ENCODE assay signal across 8 cellular contexts in the genomic region with DNA sequence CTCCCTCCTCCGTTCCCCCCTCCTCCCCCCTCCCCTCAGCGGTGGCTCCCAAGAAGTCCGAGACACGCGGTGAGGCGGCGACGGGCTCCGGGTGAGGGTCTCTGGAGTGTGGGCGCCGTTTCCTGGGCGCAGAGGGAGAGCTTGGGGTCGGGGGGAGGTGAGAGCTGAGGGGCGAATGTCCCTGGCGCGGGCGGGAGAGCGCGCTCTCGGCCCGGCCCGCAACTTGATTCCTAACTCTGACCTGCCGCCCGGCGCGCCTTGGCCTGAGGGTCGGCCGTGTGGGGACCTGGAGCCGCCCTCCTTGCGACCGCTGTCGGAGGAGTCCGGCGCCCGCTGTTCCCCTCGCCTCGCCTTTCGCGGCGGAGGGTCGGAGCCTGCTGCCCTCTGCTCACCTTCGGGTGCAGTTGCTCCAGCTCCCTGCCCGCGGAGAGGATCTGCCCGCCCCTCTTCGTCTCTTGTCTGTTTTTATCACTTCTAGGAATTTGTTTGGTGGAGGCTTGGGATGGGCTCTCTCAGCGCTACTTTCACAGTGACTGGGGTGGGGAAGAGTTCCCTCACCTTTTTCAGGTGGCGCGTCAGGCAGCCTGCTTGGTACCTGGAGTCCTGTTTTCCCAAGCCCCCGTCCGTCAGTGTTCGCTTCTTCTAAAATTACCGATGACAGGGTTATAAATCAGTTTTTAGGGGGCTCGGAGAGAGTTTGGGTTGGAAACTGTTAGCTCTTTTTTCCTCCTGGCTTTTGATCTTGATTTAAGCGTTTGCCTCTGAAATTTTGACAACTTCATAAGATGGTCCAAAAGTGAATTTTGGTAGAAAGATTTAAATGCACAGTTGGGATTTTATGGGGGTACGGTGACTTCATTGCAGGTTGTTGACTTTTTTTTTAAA. TPM values are rescaled to one million over a fixed set of nuclear protein-coding genes. Genes with fewer than 3 reads are reported as not detected.
DNase-seq lines count a peak whose midpoint lies in the region; ATAC-seq lines count a peak whose summit lies in the region.

No MANE protein-coding gene starts in this region.

- H3K36me3 ChIP-seq in CD4-positive, alpha-beta memory T cell (ENCODE audit: insufficient read depth, low read length): no peaks in the 10 kb centered on the region

- H3K27ac ChIP-seq in CD4-positive, alpha-beta memory T cell (ENCODE audit: low read depth, low read length): peak overlapping the region; percentile 73
- peak overlapping the region; percentile 94 for H3K27ac ChIP-seq in layer of hippocampus (ENCODE audit: low read depth, low read length)

- CTCF ChIA-PET in CD4-positive, alpha-beta memory T cell (lab: Charles Lee; ENCODE audit: partially characterized antibody): interaction anchor here (0.7 to 4.8 kb wide), 8 partner anchors 25 to 249 kb away, joined by 3 to 30 read pairs (median 4); no protein-coding TSS in a partner anchor

- POLR2A ChIA-PET in CD4-positive, alpha-beta memory T cell (lab: Charles Lee; ENCODE audit: partially characterized antibody): interaction anchor here (0.8 to 2.9 kb wide), 14 partner anchors 10 to 1302 kb away, joined by 3 to 32 read pairs (median 4); a partner anchor contains a TSS

- ATAC-seq in GM19035 (IDR thresholded peaks at IDR 0.05; ENCODE audit: unreplicated experiment) (peak; percentile 42), HG03159 (IDR thresholded peaks at IDR 0.05; ENCODE audit: unreplicated experiment) (peak; percentile 42)

- peak overlapping the region; percentile 96 to 99 (median 99) for H3K27ac Mint-ChIP-seq in CD4-positive, alpha-beta memory T cell

- peak overlapping the region; percentile 70 to 87 for H3K4me3 ChIP-seq in CD4-positive, alpha-beta memory T cell (ENCODE audit: low read length in 2 of 2)

- H3K4me1 ChIP-seq in CD4-positive, alpha-beta memory T cell (ENCODE audit: insufficient read depth, low read length): peaks cover 34% of the 10 kb centered on the region

- H3K4me1 Mint-ChIP-seq in CD4-positive, alpha-beta memory T cell: peaks cover 32 to 59% (median 41%) of the 10 kb centered on the region in 4 donors

- H3K4me3 Mint-ChIP-seq in CD4-positive, alpha-beta memory T cell: peak overlapping the region; percentile 88 to 97 (median 93)

- H3K27me3 ChIP-seq in CD4-positive, alpha-beta memory T cell (ENCODE audit: insufficient read depth, low read length): no peaks in the 10 kb centered on the region
- no peaks in the 10 kb centered on the region for H3K27me3 ChIP-seq in layer of hippocampus (ENCODE audit: control insufficient read depth, insufficient read depth, low read length)

- DNase-seq in CD4-positive, alpha-beta memory T cell: peak in 2 of 5 donors; percentile 22 to 47
- DNase-seq in RKO (ENCODE audit: low spot score) (peak; percentile 52), T47D (ENCODE audit: low read depth in 1 of 2, low spot score in 1 of 2) (peak; percentile 20 to 21), superior temporal gyrus (ENCODE audit: extremely low spot score) (no peak)
- peak; percentile 60 for DNase-seq in stimulated activated CD8-positive, alpha-beta memory T cell treated with anti-CD3 and anti-CD28 coated beads, Interleukin-4, amount 100 ng/mL, for 48 hours

- intact Hi-C loops in CD4-positive, alpha-beta memory T cell (cut with micrococcal nuclease): loop anchor here (2.0 kb wide), 3 partner anchors 939 to 1185 kb away; a partner anchor contains a TSS

- peaks cover 0 to 1% of the 10 kb centered on the region in 2 donors for H3K27me3 Mint-ChIP-seq in CD4-positive, alpha-beta memory T cell

- H3K9me3 Mint-ChIP-seq in CD4-positive, alpha-beta memory T cell: peaks cover 0 to 1% (median 0%) of the 10 kb centered on the region in 8 donors

- in situ Hi-C loops in T47D (cut with HindIII; ENCODE audit: low pct_unique_long_range_greater_than_20kb, low sequenced_read_pairs): no loop called here

- no peaks in the 10 kb centered on the region for H3K9me3 ChIP-seq in CD4-positive, alpha-beta memory T cell (ENCODE audit: control insufficient read depth in 1 of 2, low read length in 2 of 2)

- H3K36me3 Mint-ChIP-seq in CD4-positive, alpha-beta memory T cell: peaks cover 3 to 6% of the 10 kb centered on the region in 2 donors

RNA-seq across cellular contexts. Expression of a gene that starts 0.5 kb away (rescaled TPM):
- total RNA-seq in CD4-positive, alpha-beta memory T cell: 10 to 100 TPM; 35.7 to 36.2 TPM
- polyA plus RNA-seq in CD4-positive, alpha-beta memory T cell: 1 to 10 TPM; 1.8 to 3.5 TPM
